In the genomic region with DNA sequence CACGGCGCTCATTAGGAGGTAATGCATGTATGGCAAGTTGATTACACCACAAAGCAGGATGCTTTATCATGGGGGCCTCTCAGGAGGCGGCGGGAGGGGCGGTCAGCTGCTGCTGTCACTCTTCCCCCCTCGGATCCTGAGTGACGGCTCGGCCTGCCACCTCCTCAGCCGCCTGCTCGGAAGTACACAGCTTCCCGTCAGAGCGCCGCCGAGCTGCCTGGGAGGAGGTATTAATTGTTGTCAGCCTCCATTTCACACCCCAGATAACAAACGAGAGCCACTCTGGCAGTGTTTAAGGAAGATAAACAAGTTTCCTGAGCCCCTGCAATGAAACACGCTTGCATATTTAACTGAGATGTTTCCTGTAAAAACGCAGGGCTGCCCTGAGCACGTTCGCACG, we compare ENCODE assay signal across 18 cellular contexts.
DNase-seq lines count a peak whose midpoint lies in the region; ATAC-seq and TF ChIP-seq lines count a peak whose summit lies in the region.
"Had no signal": no experiment of that assay in that cellular context is flagged by ENCODE, and none has a peak within 500 bp of the region (broad histone marks: within the 10 kb centered on the region; RNA-seq: fewer than 3 reads in every experiment).

No MANE protein-coding gene starts in this region.

- H3K4me1 Mint-ChIP-seq in GM23338, result peaks cover 14% of the 10 kb centered on the region
- H3K4me1 Mint-ChIP-seq in natural killer cell treated with Interleukin-12 subunit alpha and Interleukin-12 subunit beta and Interleukin-15 and Interleukin-18, amount 100 ng/mL, for 72 hours (ENCODE audit: low read depth in 2 of 2), result peaks cover 5 to 13% of the 10 kb centered on the region in 2 donors
- H3K4me1 Mint-ChIP-seq in activated T-cell treated with anti-CD3 and anti-CD28 coated beads, Interleukin-2, amount 50 U/mL, for 4 hours (ENCODE audit: low read depth), result no peaks in the 10 kb centered on the region
- H3K4me1 Mint-ChIP-seq: activated CD4-positive, alpha-beta T cell treated with anti-CD3 and anti-CD28 coated beads for 36 hours; activated T-helper 17 cell treated with anti-CD3 and anti-CD28 coated beads, Interleukin-2, amount 50 U/mL, for 72 hours had no signal

- no peaks in the 10 kb centered on the region; the same call in 1 of the 2 replicates for H3K4me1 ChIP-seq in GM23338 (ENCODE audit: insufficient read depth)
- H3K4me1 ChIP-seq: ascending aorta, vagina had no signal

- H3K27ac Mint-ChIP-seq in GM23338, result no peak overlapping the region
- no peak overlapping the region for H3K27ac Mint-ChIP-seq in natural killer cell treated with Interleukin-12 subunit alpha and Interleukin-12 subunit beta and Interleukin-15 and Interleukin-18, amount 100 ng/mL, for 72 hours
- H3K27ac Mint-ChIP-seq: activated CD4-positive, alpha-beta T cell treated with anti-CD3 and anti-CD28 coated beads for 36 hours; activated T-helper 17 cell treated with anti-CD3 and anti-CD28 coated beads, Interleukin-2, amount 50 U/mL, for 72 hours; T-helper 1 cell treated with Interleukin-12 subunit alpha and Interleukin-12 subunit beta and Interleukin-4 antibody, amounts not matched to agents 30 μg/mL and 1 μg/mL, for 36 hours had no signal

- intact Hi-C loops in Right ventricle myocardium superior (cut with DNase I), result no loop called here

- 0 out of 2 replicates have a peak, but pooled peaks cover 2% of the 10 kb centered on the region for H3K9me2 ChIP-seq in GM23338 (ENCODE audit: insufficient read depth)

- no peak overlapping the region for H3K4me3 ChIP-seq in GM23338
- H3K4me3 ChIP-seq: ascending aorta, dorsolateral prefrontal cortex, vagina had no signal

- DNase-seq in GM23338 (ENCODE audit: low spot score), result peak; percentile 32
- DNase-seq in NCI-H69 (lab: John Stamatoyannopoulos, UW), result peak; percentile 89
- DNase-seq in Right ventricle myocardium superior, result no peak
- DNase-seq in natural killer cell treated with Interleukin-12 subunit alpha and Interleukin-12 subunit beta and Interleukin-15 and Interleukin-18, amount 100 ng/mL, for 72 hours (ENCODE audit: low spot score), result no peak
- no peak for DNase-seq in Ammon's horn (ENCODE audit: low spot score)
- DNase-seq in activated T-cell treated with anti-CD3 and anti-CD28 coated beads, Interleukin-2, amount 50 U/mL, for 4 hours, result no peak
- DNase-seq: activated CD4-positive, alpha-beta T cell treated with anti-CD3 and anti-CD28 coated beads for 36 hours; AML-193; dorsolateral prefrontal cortex; midbrain; MV-4-11; RPMI8226 had no signal

- no peak for TF ChIP-seq CTCF in GM23338 (conservative IDR thresholded peaks at IDR 0.05; ENCODE audit: low read depth in 2 of 2)

- H3K4me3 Mint-ChIP-seq in GM23338, result no peak overlapping the region
- no peak overlapping the region for H3K4me3 Mint-ChIP-seq in natural killer cell treated with Interleukin-12 subunit alpha and Interleukin-12 subunit beta and Interleukin-15 and Interleukin-18, amount 100 ng/mL, for 72 hours
- H3K4me3 Mint-ChIP-seq in activated T-cell treated with anti-CD3 and anti-CD28 coated beads, Interleukin-2, amount 50 U/mL, for 4 hours, result no peak overlapping the region
- H3K4me3 Mint-ChIP-seq: activated CD4-positive, alpha-beta T cell treated with anti-CD3 and anti-CD28 coated beads for 36 hours; activated T-helper 17 cell treated with anti-CD3 and anti-CD28 coated beads, Interleukin-2, amount 50 U/mL, for 72 hours; T-helper 1 cell treated with Interleukin-12 subunit alpha and Interleukin-12 subunit beta and Interleukin-4 antibody, amounts not matched to agents 30 μg/mL and 1 μg/mL, for 36 hours had no signal

- peak overlapping the region; percentile 95; the same call in 1 of the 2 replicates for H2AFZ ChIP-seq in GM23338

- no peaks in the 10 kb centered on the region for H3K27me3 ChIP-seq in GM23338 (ENCODE audit: insufficient read depth)
- H3K27me3 ChIP-seq: ascending aorta, vagina had no signal

- H3K36me3 Mint-ChIP-seq in GM23338 (ENCODE audit: low read depth), result no peaks in the 10 kb centered on the region
- H3K36me3 Mint-ChIP-seq in natural killer cell treated with Interleukin-12 subunit alpha and Interleukin-12 subunit beta and Interleukin-15 and Interleukin-18, amount 100 ng/mL, for 72 hours, result no peaks in the 10 kb centered on the region
- no peaks in the 10 kb centered on the region for H3K36me3 Mint-ChIP-seq in activated T-cell treated with anti-CD3 and anti-CD28 coated beads, Interleukin-2, amount 50 U/mL, for 4 hours (ENCODE audit: insufficient read depth)

- no peaks in the 10 kb centered on the region for H3K79me2 ChIP-seq in GM23338 (replicated peaks; ENCODE audit: insufficient read depth)

- no peaks in the 10 kb centered on the region for H3K9me3 Mint-ChIP-seq in GM23338
- no peaks in the 10 kb centered on the region for H3K9me3 Mint-ChIP-seq in natural killer cell treated with Interleukin-12 subunit alpha and Interleukin-12 subunit beta and Interleukin-15 and Interleukin-18, amount 100 ng/mL, for 72 hours
- no peaks in the 10 kb centered on the region for H3K9me3 Mint-ChIP-seq in activated T-cell treated with anti-CD3 and anti-CD28 coated beads, Interleukin-2, amount 50 U/mL, for 4 hours
- H3K9me3 Mint-ChIP-seq: activated T-helper 17 cell treated with anti-CD3 and anti-CD28 coated beads, Interleukin-2, amount 50 U/mL, for 72 hours; T-helper 1 cell treated with Interleukin-12 subunit alpha and Interleukin-12 subunit beta and Interleukin-4 antibody, amounts not matched to agents 30 μg/mL and 1 μg/mL, for 36 hours had no signal

- no peaks in the 10 kb centered on the region for H4K20me1 ChIP-seq in GM23338 (replicated peaks; ENCODE audit: insufficient read depth)

- no peaks in the 10 kb centered on the region for H3K36me3 ChIP-seq in GM23338 (ENCODE audit: insufficient read depth)
- H3K36me3 ChIP-seq: ascending aorta, vagina had no signal

- peaks cover 8% of the 10 kb centered on the region for H3K27me3 Mint-ChIP-seq in GM23338 (ENCODE audit: insufficient read depth, low read depth, poor library complexity)
- peaks cover 17 to 56% of the 10 kb centered on the region in 2 donors for H3K27me3 Mint-ChIP-seq in natural killer cell treated with Interleukin-12 subunit alpha and Interleukin-12 subunit beta and Interleukin-15 and Interleukin-18, amount 100 ng/mL, for 72 hours
- peaks cover 62% of the 10 kb centered on the region for H3K27me3 Mint-ChIP-seq in activated T-cell treated with anti-CD3 and anti-CD28 coated beads, Interleukin-2, amount 50 U/mL, for 4 hours (ENCODE audit: low read depth)

- H3F3A ChIP-seq in GM23338 (replicated peaks; ENCODE audit: low read depth), result no peaks in the 10 kb centered on the region

- ATAC-seq in GM23338 (peak; percentile 72), Right ventricle myocardium superior (ENCODE audit: poor library complexity) (peak; percentile 67), HG02973 (IDR thresholded peaks at IDR 0.05; ENCODE audit: unreplicated experiment) (no peak), HG02588 (IDR thresholded peaks at IDR 0.05; ENCODE audit: unreplicated experiment) (no peak)
- peak; percentile 46 to 48 for ATAC-seq in natural killer cell treated with Interleukin-12 subunit alpha and Interleukin-12 subunit beta and Interleukin-15 and Interleukin-18, amount 100 ng/mL, for 72 hours
- ATAC-seq in activated T-cell treated with anti-CD3 and anti-CD28 coated beads, Interleukin-2, amount 50 U/mL, for 4 hours, result no peak
- ATAC-seq: activated CD4-positive, alpha-beta T cell treated with anti-CD3 and anti-CD28 coated beads for 36 hours; activated T-helper 17 cell treated with anti-CD3 and anti-CD28 coated beads, Interleukin-2, amount 50 U/mL, for 72 hours had no signal

- no peak overlapping the region for H3K27ac ChIP-seq in GM23338 (ENCODE audit: low read depth)
- H3K27ac ChIP-seq: ascending aorta, dorsolateral prefrontal cortex, vagina had no signal

- H3K4me2 ChIP-seq in GM23338, result no peak overlapping the region

Comparison
In these comparisons a context has a peak if more than half of its experiments do, and no peak if none do; other contexts are left out.
1. ATAC-seq: peak in GM23338 (single experiment), Right ventricle myocardium superior (single experiment) and natural killer cell treated with Interleukin-12 subunit alpha and Interleukin-12 subunit beta and Interleukin-15 and Interleukin-18, amount 100 ng/mL, for 72 hours (2 of 2); none in HG02973 (single experiment), activated T-cell treated with anti-CD3 and anti-CD28 coated beads, Interleukin-2, amount 50 U/mL, for 4 hours (0 of 2) and HG02588 (single experiment).
2. DNase-seq: peak in GM23338 (single experiment) and NCI-H69 (single experiment); none in Right ventricle myocardium superior (single experiment), natural killer cell treated with Interleukin-12 subunit alpha and Interleukin-12 subunit beta and Interleukin-15 and Interleukin-18, amount 100 ng/mL, for 72 hours (single experiment), Ammon's horn (single experiment) and activated T-cell treated with anti-CD3 and anti-CD28 coated beads, Interleukin-2, amount 50 U/mL, for 4 hours (single experiment).